Comparison of ENCODE assay signal across 8 cellular contexts in the genomic region with DNA sequence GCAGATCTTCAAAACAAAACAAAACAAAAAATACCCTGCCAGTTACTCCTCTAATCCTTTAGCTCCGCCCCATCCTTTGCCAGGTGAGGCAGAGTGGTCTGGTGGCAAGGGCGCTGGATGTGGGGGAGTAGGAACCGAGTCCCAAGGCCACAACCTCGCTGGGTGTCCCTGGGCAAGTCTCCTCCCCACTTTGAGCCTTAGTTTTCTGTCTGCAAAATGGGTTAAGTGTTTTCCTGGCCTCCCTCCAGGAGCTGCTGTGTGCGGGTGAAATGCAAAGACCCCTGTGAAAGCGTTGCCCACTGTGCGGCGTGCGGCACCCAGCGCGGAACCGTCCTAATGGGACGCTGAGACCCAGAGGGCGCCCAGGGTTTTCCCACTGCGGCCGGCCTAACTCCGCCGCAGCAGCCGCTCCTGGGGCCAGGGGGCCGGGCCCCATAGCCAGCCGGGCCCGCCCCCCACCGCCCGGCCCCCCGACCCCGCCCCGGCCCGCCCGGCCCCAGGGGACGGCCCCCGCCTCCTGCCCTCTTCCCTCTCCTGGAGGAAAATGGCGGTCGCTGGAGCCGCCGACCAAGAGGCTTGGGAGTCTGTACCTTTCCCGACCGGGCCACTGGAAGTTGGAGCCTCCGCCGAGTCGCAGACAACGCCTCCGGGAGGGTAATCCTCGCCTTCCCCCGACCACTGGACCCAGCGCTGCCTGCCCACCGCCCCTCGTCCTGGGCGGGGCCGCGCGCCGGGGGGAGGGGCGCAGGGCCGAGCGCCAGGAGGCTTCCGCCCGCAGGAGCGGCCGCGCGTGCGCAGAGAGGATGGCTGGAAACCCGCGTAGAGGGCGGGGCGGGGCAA. TPM values are rescaled to one million over a fixed set of nuclear protein-coding genes. Genes with fewer than 3 reads are reported as not detected.
DNase-seq lines count a peak whose midpoint lies in the region; ATAC-seq and TF ChIP-seq lines count a peak whose summit lies in the region.

A gene with protein sequence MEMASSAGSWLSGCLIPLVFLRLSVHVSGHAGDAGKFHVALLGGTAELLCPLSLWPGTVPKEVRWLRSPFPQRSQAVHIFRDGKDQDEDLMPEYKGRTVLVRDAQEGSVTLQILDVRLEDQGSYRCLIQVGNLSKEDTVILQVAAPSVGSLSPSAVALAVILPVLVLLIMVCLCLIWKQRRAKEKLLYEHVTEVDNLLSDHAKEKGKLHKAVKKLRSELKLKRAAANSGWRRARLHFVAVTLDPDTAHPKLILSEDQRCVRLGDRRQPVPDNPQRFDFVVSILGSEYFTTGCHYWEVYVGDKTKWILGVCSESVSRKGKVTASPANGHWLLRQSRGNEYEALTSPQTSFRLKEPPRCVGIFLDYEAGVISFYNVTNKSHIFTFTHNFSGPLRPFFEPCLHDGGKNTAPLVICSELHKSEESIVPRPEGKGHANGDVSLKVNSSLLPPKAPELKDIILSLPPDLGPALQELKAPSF (plus strand): TSS at position 523 of the 840 bp plus-strand sequence. CDS start 13,327 bp downstream, outside the sequence.
A gene with protein sequence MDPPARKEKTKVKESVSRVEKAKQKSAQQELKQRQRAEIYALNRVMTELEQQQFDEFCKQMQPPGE (minus strand): TSS at position 798 of the 840 bp plus-strand sequence. CDS start 853 bp downstream, outside the sequence.

- WGBS in esophagus squamous epithelium, 2 donors, result 5% methylated on average over 5 of the region's 66 CpGs; no CpG with 5 or more reads in 1 of the 2 donors

- intact Hi-C loops in esophagus squamous epithelium (cut with DNase I), result no loop called here

- H3K4me3 ChIP-seq in esophagus squamous epithelium, result peak within 1 kb of the TSS; percentile 68 to 88 (median 76)

- no peaks in the 10 kb centered on the region for H3K36me3 Mint-ChIP-seq in naive B cell
- no peaks in the 10 kb centered on the region for H3K36me3 Mint-ChIP-seq in stimulated activated effector memory CD8-positive, alpha-beta T cell treated with anti-CD3 and anti-CD28 coated beads, Interleukin-12 subunit alpha, Interleukin-12 subunit beta, amount 100 ng/mL, for 72 hours

- H3K27ac ChIP-seq in esophagus squamous epithelium, result peak within 1 kb of the TSS; percentile 96 to 99 (median 98)

- peaks cover 0 to 11% (median 0%) of the 10 kb centered on the region in 3 donors for H3K36me3 ChIP-seq in esophagus squamous epithelium

- peak; percentile 79 for DNase-seq in DMS114 treated with DMSO at 0.1 percent for 48 hours (lab: John Stamatoyannopoulos, UW; ENCODE audit: unreplicated experiment)
- peak; percentile 94 to 96 for DNase-seq in activated T-cell treated with anti-CD3 and anti-CD28 coated beads, Interleukin-2, amount 50 U/mL, for 48 hours
- DNase-seq in esophagus squamous epithelium (lab: John Stamatoyannopoulos, UW), result peak; percentile 56
- DNase-seq in naive B cell, result peak; percentile 94
- peak; percentile 97 for DNase-seq in stimulated activated effector memory CD8-positive, alpha-beta T cell treated with anti-CD3 and anti-CD28 coated beads, Interleukin-12 subunit alpha, Interleukin-12 subunit beta, amount 100 ng/mL, for 72 hours (ENCODE audit: low spot score in 2 of 2)

- TF ChIP-seq POLR2A in esophagus squamous epithelium (IDR thresholded peaks at IDR 0.05), result peak in 1 of 4 donors; percentile 40

- H3K9me3 Mint-ChIP-seq in naive B cell, result no peaks in the 10 kb centered on the region
- no peaks in the 10 kb centered on the region for H3K9me3 Mint-ChIP-seq in stimulated activated effector memory CD8-positive, alpha-beta T cell treated with anti-CD3 and anti-CD28 coated beads, Interleukin-12 subunit alpha, Interleukin-12 subunit beta, amount 100 ng/mL, for 72 hours

- ATAC-seq in GM21619 (IDR thresholded peaks at IDR 0.05; ENCODE audit: unreplicated experiment) (peak; percentile 66), naive B cell (ENCODE audit: low read depth in 2 of 2) (peak; percentile 78 to 82)
- ATAC-seq in stimulated activated effector memory CD8-positive, alpha-beta T cell treated with anti-CD3 and anti-CD28 coated beads, Interleukin-12 subunit alpha, Interleukin-12 subunit beta, amount 100 ng/mL, for 72 hours, result peak; percentile 93

- H3K27me3 Mint-ChIP-seq in naive B cell, result no peaks in the 10 kb centered on the region

- H3K27ac Mint-ChIP-seq in naive B cell, result peak within 1 kb of the TSS; percentile 47 to 94 (median 78)
- peak within 1 kb of the TSS; percentile 89 for H3K27ac Mint-ChIP-seq in stimulated activated effector memory CD8-positive, alpha-beta T cell treated with anti-CD3 and anti-CD28 coated beads, Interleukin-12 subunit alpha, Interleukin-12 subunit beta, amount 100 ng/mL, for 72 hours

- no peak for TF ChIP-seq CTCF in esophagus squamous epithelium (IDR thresholded peaks at IDR 0.05)

- H3K4me3 Mint-ChIP-seq in naive B cell, result peak within 1 kb of the TSS; percentile 73 to 93 (median 86)
- peak within 1 kb of the TSS; percentile 78 for H3K4me3 Mint-ChIP-seq in stimulated activated effector memory CD8-positive, alpha-beta T cell treated with anti-CD3 and anti-CD28 coated beads, Interleukin-12 subunit alpha, Interleukin-12 subunit beta, amount 100 ng/mL, for 72 hours

- TF ChIP-seq EP300 in Ishikawa (IDR thresholded peaks at IDR 0.05; ENCODE audit: borderline replicate concordance), result no peak; the same call in 1 of the 2 replicates

- H3K9me3 ChIP-seq in esophagus squamous epithelium, result no peaks in the 10 kb centered on the region

- H3K4me1 ChIP-seq in esophagus squamous epithelium, result peaks cover 10 to 30% (median 13%) of the 10 kb centered on the region in 3 donors

- peaks cover 12 to 24% (median 20%) of the 10 kb centered on the region in 3 donors for H3K4me1 Mint-ChIP-seq in naive B cell
- peaks cover 25% of the 10 kb centered on the region for H3K4me1 Mint-ChIP-seq in stimulated activated effector memory CD8-positive, alpha-beta T cell treated with anti-CD3 and anti-CD28 coated beads, Interleukin-12 subunit alpha, Interleukin-12 subunit beta, amount 100 ng/mL, for 72 hours

- TF ChIP-seq RAD21 in Ishikawa (IDR thresholded peaks at IDR 0.05; ENCODE audit: low read depth), result no peak

- no peaks in the 10 kb centered on the region for H3K27me3 ChIP-seq in esophagus squamous epithelium

TF ChIP-seq in Ishikawa, 13 proteins besides CTCF, POLR2A, EP300 and RAD21 (continues in another document):
- TF ChIP-seq, protein P1, sequence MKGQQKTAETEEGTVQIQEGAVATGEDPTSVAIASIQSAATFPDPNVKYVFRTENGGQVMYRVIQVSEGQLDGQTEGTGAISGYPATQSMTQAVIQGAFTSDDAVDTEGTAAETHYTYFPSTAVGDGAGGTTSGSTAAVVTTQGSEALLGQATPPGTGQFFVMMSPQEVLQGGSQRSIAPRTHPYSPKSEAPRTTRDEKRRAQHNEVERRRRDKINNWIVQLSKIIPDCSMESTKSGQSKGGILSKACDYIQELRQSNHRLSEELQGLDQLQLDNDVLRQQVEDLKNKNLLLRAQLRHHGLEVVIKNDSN (IDR thresholded peaks at IDR 0.05), result no peak
- peak; percentile 87 for TF ChIP-seq YY1 (IDR thresholded peaks at IDR 0.05; ENCODE audit: low read depth)

TF ChIP-seq in PFSK-1, 5 proteins besides CTCF, POLR2A, EP300 and RAD21:
- peak; percentile 60 for TF ChIP-seq POLR2AphosphoS5 (IDR thresholded peaks at IDR 0.05; ENCODE audit: low read depth, low read length)
- 0 out of 2 replicates have a peak, but pooled peaks have one; percentile 56 for TF ChIP-seq TAF1 (IDR thresholded peaks at IDR 0.05; ENCODE audit: borderline replicate concordance, insufficient read depth, low read length)
- TF ChIP-seq SIN3A (IDR thresholded peaks at IDR 0.05; ENCODE audit: borderline replicate concordance, insufficient read depth, low read length), result no peak

RNA-seq across cellular contexts. Expression of the first gene that starts in this region (rescaled TPM):
- 2.1 TPM for polyA plus RNA-seq in PFSK-1 (2012; ENCODE audit: insufficient read length, low read depth)
- total RNA-seq in esophagus squamous epithelium, result 10 to 100 TPM in 2 of 4 donors, 1 to 10 TPM in 2; 6.1 to 11.7 (median 8.7) TPM
- polyA plus RNA-seq in naive B cell (ENCODE audit: low read depth in 6 of 6), result 1 to 10 TPM in 5 of 6 donors, not detected in 1; 2.2 to 3.7 (median 2.6) TPM

RNA-seq across cellular contexts. Expression of the second gene that starts in this region (rescaled TPM):
- 10.7 TPM for polyA plus RNA-seq in PFSK-1 (2012; ENCODE audit: insufficient read length, low read depth)
- total RNA-seq in esophagus squamous epithelium, result 10 to 100 TPM in 3 of 4 donors, 1 to 10 TPM in 1; 5.8 to 18.3 (median 14.2) TPM
- 10 to 100 TPM; 51.0 to 73.2 (median 65.8) TPM for polyA plus RNA-seq in naive B cell (ENCODE audit: low read depth in 6 of 6)

Comparison
In these comparisons a context has a peak if more than half of its experiments do, and no peak if none do; other contexts are left out.
1. Peak in every context shown above with its lines: DNase-seq, ATAC-seq, H3K4me3 ChIP-seq and H3K27ac ChIP-seq.